Comparison of ENCODE assay signal across 16 cellular contexts in genomic region chr10:56911906-56912480, GRCh38.
A peak's percentile ranks its signal among the peaks of the same experiment; 100 is the strongest.
DNase-seq lines count a peak whose midpoint lies in the region; ATAC-seq and TF ChIP-seq lines count a peak whose summit lies in the region.
"Had no signal": no experiment of that assay in that cellular context is flagged by ENCODE, and none has a peak within 500 bp of the region (broad histone marks: within the 10 kb centered on the region; RNA-seq: fewer than 3 reads in every experiment).

No MANE protein-coding gene starts in this region.

- TF ChIP-seq CTCF in activated CD8-positive, alpha-beta T cell treated with anti-CD3 and anti-CD28 coated beads for 36 hours (IDR thresholded peaks at IDR 0.05): no peak

- POLR2A ChIA-PET in activated CD8-positive, alpha-beta T cell treated with anti-CD3 and anti-CD28 coated beads for 36 hours (lab: Charles Lee): no interaction called here

- H3K4me3 Mint-ChIP-seq in activated CD8-positive, alpha-beta T cell treated with anti-CD3 and anti-CD28 coated beads for 36 hours: no peak overlapping the region
- H3K4me3 Mint-ChIP-seq: IgD-negative memory B cell had no signal

- H3K36me3 Mint-ChIP-seq in activated CD8-positive, alpha-beta T cell treated with anti-CD3 and anti-CD28 coated beads for 36 hours (ENCODE audit: low read depth): no peaks in the 10 kb centered on the region

- peak; percentile 39 for ATAC-seq in HG03565 (IDR thresholded peaks at IDR 0.05; ENCODE audit: unreplicated experiment)
- ATAC-seq in HG03354 (IDR thresholded peaks at IDR 0.05; ENCODE audit: poor library complexity, severe bottlenecking, unreplicated experiment): no peak
- no peak for ATAC-seq in activated CD8-positive, alpha-beta T cell treated with anti-CD3 and anti-CD28 coated beads for 36 hours

- intact Hi-C loops in activated CD8-positive, alpha-beta T cell treated with anti-CD3 and anti-CD28 coated beads for 36 hours (cut with micrococcal nuclease): no loop called here

- CTCF ChIA-PET in activated CD8-positive, alpha-beta T cell treated with anti-CD3 and anti-CD28 coated beads for 36 hours (lab: Charles Lee): no interaction called here

- DNase-seq in NCI-H2029 (lab: John Stamatoyannopoulos, UW) (peak; percentile 0), NCI-H2029 treated with DMSO at 0.1 percent for 48 hours (lab: John Stamatoyannopoulos, UW) (no peak), kidney glomerular epithelial cell (lab: John Stamatoyannopoulos, UW) (peak; percentile 55), SKM-1 treated with dmso at 0.1 percent for 144 hours (lab: John Stamatoyannopoulos, UW; ENCODE audit: unreplicated experiment) (no peak)
- no peak for DNase-seq in activated CD8-positive, alpha-beta T cell treated with anti-CD3 and anti-CD28 coated beads for 36 hours
- no peak for DNase-seq in activated CD4-positive, CD25-positive, alpha-beta regulatory T cell (lab: John Stamatoyannopoulos, UW)
- DNase-seq: 8988T, C1 segment of cervical spinal cord, DMS 273 treated with DMSO at 0.1 percent for 48 hours, GM23248, NCI-H146, NCI-H2107, SHP77 treated with DMSO at 0.1 percent for 48 hours had no signal

- no peaks in the 10 kb centered on the region for H3K4me1 Mint-ChIP-seq in activated CD8-positive, alpha-beta T cell treated with anti-CD3 and anti-CD28 coated beads for 36 hours (ENCODE audit: low read depth)
- H3K4me1 Mint-ChIP-seq: IgD-negative memory B cell had no signal

- H3K9me3 Mint-ChIP-seq in activated CD8-positive, alpha-beta T cell treated with anti-CD3 and anti-CD28 coated beads for 36 hours: peaks cover 8% of the 10 kb centered on the region

- H3K27ac Mint-ChIP-seq in activated CD8-positive, alpha-beta T cell treated with anti-CD3 and anti-CD28 coated beads for 36 hours: no peak overlapping the region
- H3K27ac Mint-ChIP-seq: IgD-negative memory B cell had no signal

- no peaks in the 10 kb centered on the region for H3K27me3 Mint-ChIP-seq in activated CD8-positive, alpha-beta T cell treated with anti-CD3 and anti-CD28 coated beads for 36 hours
- H3K27me3 Mint-ChIP-seq: IgD-negative memory B cell had no signal

Comparison
In these comparisons a context has a peak if more than half of its experiments do, and no peak if none do; other contexts are left out.
1. DNase-seq: peak in NCI-H2029 (single experiment) and kidney glomerular epithelial cell (single experiment); none in NCI-H2029 treated with DMSO at 0.1 percent for 48 hours (single experiment), activated CD8-positive, alpha-beta T cell treated with anti-CD3 and anti-CD28 coated beads for 36 hours (single experiment), activated CD4-positive, CD25-positive, alpha-beta regulatory T cell (0 of 4) and SKM-1 treated with dmso at 0.1 percent for 144 hours (single experiment).